In the genomic region with DNA sequence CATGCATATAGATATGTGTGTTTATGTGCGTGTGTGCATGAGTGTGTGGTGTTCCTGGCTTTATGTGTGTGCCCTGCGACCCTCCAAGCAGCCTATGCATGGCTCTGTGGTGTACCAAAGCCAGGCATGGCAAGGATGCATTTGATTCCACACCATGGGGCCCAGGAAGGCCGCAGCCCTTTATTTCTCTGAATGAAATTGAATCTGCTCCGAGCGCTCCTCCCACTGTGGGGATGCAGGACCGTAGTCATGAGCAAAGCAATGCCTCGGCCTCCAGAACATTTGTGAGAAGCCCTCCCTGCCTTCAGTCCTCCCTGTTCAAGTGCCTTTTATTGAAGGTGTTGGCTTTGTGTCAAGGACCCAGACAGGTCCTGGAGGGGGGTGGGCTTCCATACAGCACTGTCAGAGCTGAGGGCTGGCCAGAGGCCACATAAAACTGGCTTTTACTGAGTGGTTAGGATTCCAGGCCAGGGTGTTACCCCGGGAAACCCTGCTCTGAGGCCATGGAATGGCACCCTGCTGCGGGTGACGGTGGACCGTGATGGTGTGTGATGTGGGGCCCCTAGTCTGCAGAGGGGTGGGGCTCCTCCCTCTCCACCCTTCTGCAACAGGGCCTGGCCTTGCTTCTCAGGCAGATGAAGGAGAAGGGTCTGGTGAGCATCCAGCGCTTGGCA, we compare ENCODE assay signal across 38 cellular contexts. TPM values are rescaled to one million over a fixed set of nuclear protein-coding genes. Genes with fewer than 3 reads are reported as not detected.
DNase-seq lines count a peak whose midpoint lies in the region; ATAC-seq, FAIRE-seq and TF ChIP-seq lines count a peak whose summit lies in the region.
"Had no signal": no experiment of that assay in that cellular context is flagged by ENCODE, and none has a peak within 500 bp of the region (broad histone marks: within the 10 kb centered on the region; RNA-seq: fewer than 3 reads in every experiment).

No MANE protein-coding gene starts in this region.

- no peak overlapping the region for H3K4me3 ChIP-seq in heart left ventricle
- no peak overlapping the region for H3K4me3 ChIP-seq in astrocyte (ENCODE audit: insufficient read depth, low read depth, low read length)
- H3K4me3 ChIP-seq in foreskin fibroblast (ENCODE audit: low read depth in 1 of 2, low read length in 2 of 2), result no peak overlapping the region
- H3K4me3 ChIP-seq: lower lobe of right lung, SK-N-MC, vagina had no signal

- intact Hi-C loops in Right ventricle myocardium inferior (cut with DNase I), result no loop called here
- intact Hi-C loops in heart left ventricle (cut with DNase I), result no loop called here

- H4K20me1 ChIP-seq in astrocyte (ENCODE audit: insufficient read depth, low read length), result no peaks in the 10 kb centered on the region

- ATAC-seq in Right ventricle myocardium inferior (no peak), heart left ventricle (no peak), HG03520 (IDR thresholded peaks at IDR 0.05; ENCODE audit: unreplicated experiment) (no peak)
- no peak for ATAC-seq in stimulated activated effector memory CD8-positive, alpha-beta T cell treated with anti-CD3 and anti-CD28 coated beads, Interleukin-12 subunit alpha, Interleukin-12 subunit beta, amount 100 ng/mL, for 72 hours
- ATAC-seq: lower lobe of right lung; right cardiac atrium; stimulated activated naive B cell treated with anti-CD40 and anti-IgM and Interleukin-4, amounts not matched to agents 10 μg/mL and 1 μg/mL and 100 μg/mL, for 72 hours had no signal

- no peak overlapping the region for H3K27ac Mint-ChIP-seq in astrocyte (ENCODE audit: unreplicated experiment)
- peak overlapping the region; percentile 98 for H3K27ac Mint-ChIP-seq in stimulated activated effector memory CD8-positive, alpha-beta T cell treated with anti-CD3 and anti-CD28 coated beads, Interleukin-12 subunit alpha, Interleukin-12 subunit beta, amount 100 ng/mL, for 72 hours
- H3K27ac Mint-ChIP-seq: activated CD4-positive, alpha-beta memory T cell treated with anti-CD3 and anti-CD28 coated beads for 36 hours; activated naive CD8-positive, alpha-beta T cell treated with anti-CD3 and anti-CD28 coated beads for 36 hours; stimulated activated naive B cell treated with anti-CD40 and anti-IgM and Interleukin-4, amounts not matched to agents 10 μg/mL and 1 μg/mL and 100 μg/mL, for 72 hours had no signal

- H3K9me3 ChIP-seq in heart left ventricle (no peaks in the 10 kb centered on the region), astrocyte (ENCODE audit: insufficient read depth, low read depth, low read length) (no peaks in the 10 kb centered on the region)
- H3K9me3 ChIP-seq: Caco-2, lower lobe of right lung, vagina had no signal

- TF ChIP-seq CTCF in heart left ventricle (IDR thresholded peaks at IDR 0.05) (no peak), astrocyte (IDR thresholded peaks at IDR 0.05; ENCODE audit: insufficient read depth, low read depth, low read length) (no peak), foreskin fibroblast (IDR thresholded peaks at IDR 0.05; ENCODE audit: low read depth, low read length) (no peak)

- H3K4me1 ChIP-seq in heart left ventricle (peaks cover 0 to 9% (median 0%) of the 10 kb centered on the region in 12 donors), astrocyte (ENCODE audit: insufficient read depth, low read length) (peaks cover 5% of the 10 kb centered on the region)
- H3K4me1 ChIP-seq: Caco-2, lower lobe of right lung, vagina had no signal

- H3K9ac ChIP-seq in astrocyte (ENCODE audit: low read length), result no peak overlapping the region

- H3K4me2 ChIP-seq in astrocyte (ENCODE audit: low read length), result peak overlapping the region; percentile 24

- no peaks in the 10 kb centered on the region for H3K79me2 ChIP-seq in astrocyte (ENCODE audit: insufficient read depth, low read length)

- whole genome bisulfite sequencing in heart left ventricle, 4 donors, result 80 to 84% (median 81%) methylated on average over 12 of the region's 12 CpGs

- peaks cover 6% of the 10 kb centered on the region for H3K36me3 Mint-ChIP-seq in astrocyte (ENCODE audit: low read depth, unreplicated experiment)
- H3K36me3 Mint-ChIP-seq in stimulated activated effector memory CD8-positive, alpha-beta T cell treated with anti-CD3 and anti-CD28 coated beads, Interleukin-12 subunit alpha, Interleukin-12 subunit beta, amount 100 ng/mL, for 72 hours, result peaks cover 5% of the 10 kb centered on the region
- H3K36me3 Mint-ChIP-seq: activated naive CD8-positive, alpha-beta T cell treated with anti-CD3 and anti-CD28 coated beads for 36 hours; stimulated activated naive B cell treated with anti-CD40 and anti-IgM and Interleukin-4, amounts not matched to agents 10 μg/mL and 1 μg/mL and 100 μg/mL, for 72 hours had no signal

- no peaks in the 10 kb centered on the region for H3K4me1 Mint-ChIP-seq in astrocyte (ENCODE audit: low read depth, unreplicated experiment)
- H3K4me1 Mint-ChIP-seq in stimulated activated effector memory CD8-positive, alpha-beta T cell treated with anti-CD3 and anti-CD28 coated beads, Interleukin-12 subunit alpha, Interleukin-12 subunit beta, amount 100 ng/mL, for 72 hours, result peaks cover 31% of the 10 kb centered on the region
- H3K4me1 Mint-ChIP-seq: stimulated activated naive B cell treated with anti-CD40 and anti-IgM and Interleukin-4, amounts not matched to agents 10 μg/mL and 1 μg/mL and 100 μg/mL, for 72 hours had no signal

- H3K27me3 Mint-ChIP-seq in astrocyte (ENCODE audit: low read depth, unreplicated experiment), result peaks cover 51% of the 10 kb centered on the region
- H3K27me3 Mint-ChIP-seq: activated CD4-positive, alpha-beta memory T cell treated with anti-CD3 and anti-CD28 coated beads for 36 hours; activated naive CD8-positive, alpha-beta T cell treated with anti-CD3 and anti-CD28 coated beads for 36 hours; stimulated activated naive B cell treated with anti-CD40 and anti-IgM and Interleukin-4, amounts not matched to agents 10 μg/mL and 1 μg/mL and 100 μg/mL, for 72 hours had no signal

- no peak for FAIRE-seq in astrocyte (lab: Jason Lieb, UNC)
- FAIRE-seq: GM18507, TTC549 had no signal

- H3K36me3 ChIP-seq in heart left ventricle (no peaks in the 10 kb centered on the region), astrocyte (ENCODE audit: insufficient read depth, low read length) (no peaks in the 10 kb centered on the region)
- H3K36me3 ChIP-seq: lower lobe of right lung, vagina had no signal

- H3K27ac ChIP-seq in heart left ventricle (no peak overlapping the region), astrocyte (ENCODE audit: low read depth, low read length) (no peak overlapping the region)
- H3K27ac ChIP-seq: 22Rv1, epithelial cell of prostate, lower lobe of right lung, SK-N-MC, vagina had no signal

- H3K4me3 Mint-ChIP-seq in astrocyte (ENCODE audit: unreplicated experiment), result no peak overlapping the region
- H3K4me3 Mint-ChIP-seq in stimulated activated effector memory CD8-positive, alpha-beta T cell treated with anti-CD3 and anti-CD28 coated beads, Interleukin-12 subunit alpha, Interleukin-12 subunit beta, amount 100 ng/mL, for 72 hours, result no peak overlapping the region
- H3K4me3 Mint-ChIP-seq: activated CD4-positive, alpha-beta memory T cell treated with anti-CD3 and anti-CD28 coated beads for 36 hours; activated naive CD8-positive, alpha-beta T cell treated with anti-CD3 and anti-CD28 coated beads for 36 hours; stimulated activated naive B cell treated with anti-CD40 and anti-IgM and Interleukin-4, amounts not matched to agents 10 μg/mL and 1 μg/mL and 100 μg/mL, for 72 hours had no signal

- peak; percentile 26 for DNase-seq in Right ventricle myocardium inferior (ENCODE audit: missing footprints)
- no peak for DNase-seq in heart left ventricle
- DNase-seq in astrocyte (ENCODE audit: low read depth), result peak; percentile 46
- peak; percentile 68 for DNase-seq in islet precursor cell
- DNase-seq in stimulated activated effector memory CD8-positive, alpha-beta T cell treated with anti-CD3 and anti-CD28 coated beads, Interleukin-12 subunit alpha, Interleukin-12 subunit beta, amount 100 ng/mL, for 72 hours (ENCODE audit: low spot score in 2 of 2), result no peak
- DNase-seq in COLO668 (lab: John Stamatoyannopoulos, UW; ENCODE audit: unreplicated experiment), result no peak
- DNase-seq in foreskin fibroblast, result no peak
- DNase-seq: activated CD4-positive, alpha-beta memory T cell treated with anti-CD3 and anti-CD28 coated beads for 36 hours; activated CD8-positive, alpha-beta memory T cell treated with anti-CD3 and anti-CD28 coated beads, Interleukin-2, amount 50 U/mL, for 4 hours; activated effector memory CD4-positive, alpha-beta T cell treated with Interleukin-2 at 50 U/mL for 16 hours; activated naive CD8-positive, alpha-beta T cell treated with anti-CD3 and anti-CD28 coated beads for 36 hours; Caco-2; cerebellar nuclear complex; DMS79; effector CD4-positive, alpha-beta T cell; HCEC 1CT; KBM-7; kidney glomerular epithelial cell; lower lobe of right lung; MM.1S; NCI-H1417; NCI-H2081; NCI-H446; right cardiac atrium; stimulated activated CD4-positive, alpha-beta T cell treated with anti-CD3 and anti-CD28 coated beads, Interleukin-4, amount 100 ng/mL, for 4 hours; stimulated activated naive B cell treated with anti-CD40 and anti-IgM and Interleukin-4, amounts not matched to agents 10 μg/mL and 1 μg/mL and 100 μg/mL, for 72 hours had no signal

- H2AFZ ChIP-seq in astrocyte (ENCODE audit: low read depth, low read length), result no peak overlapping the region

- no peak for TF ChIP-seq POLR2A in heart left ventricle (IDR thresholded peaks at IDR 0.05)

- no peaks in the 10 kb centered on the region for H3K27me3 ChIP-seq in heart left ventricle
- no peaks in the 10 kb centered on the region for H3K27me3 ChIP-seq in astrocyte (ENCODE audit: insufficient read depth, low read length)
- H3K27me3 ChIP-seq: vagina had no signal

- peaks cover 3% of the 10 kb centered on the region for H3K9me3 Mint-ChIP-seq in astrocyte (ENCODE audit: unreplicated experiment)
- no peaks in the 10 kb centered on the region for H3K9me3 Mint-ChIP-seq in stimulated activated effector memory CD8-positive, alpha-beta T cell treated with anti-CD3 and anti-CD28 coated beads, Interleukin-12 subunit alpha, Interleukin-12 subunit beta, amount 100 ng/mL, for 72 hours
- H3K9me3 Mint-ChIP-seq: activated CD4-positive, alpha-beta memory T cell treated with anti-CD3 and anti-CD28 coated beads for 36 hours; activated naive CD8-positive, alpha-beta T cell treated with anti-CD3 and anti-CD28 coated beads for 36 hours; stimulated activated naive B cell treated with anti-CD40 and anti-IgM and Interleukin-4, amounts not matched to agents 10 μg/mL and 1 μg/mL and 100 μg/mL, for 72 hours had no signal

RNA-seq across cellular contexts. Expression of a gene that starts 41.5 kb away (rescaled TPM):
- total RNA-seq in Right ventricle myocardium inferior (38.0 TPM), heart left ventricle (10 to 100 TPM in 3 of 9 donors, 1 to 10 TPM in 5, under 1 TPM in 1; 0.24 to 23.5 (median 6.2) TPM), astrocyte (0.38 and 0.73 TPM in 2 replicates)
- polyA plus RNA-seq in heart left ventricle, result 10 to 100 TPM in 1 of 2 donors, 1 to 10 TPM in 1; 5.5 to 23.9 TPM
- total RNA-seq: RPMI7951 had no signal

RNA-seq across cellular contexts. Expression of a gene that starts 51.7 kb away (rescaled TPM):
- total RNA-seq in Right ventricle myocardium inferior, result 0.51 TPM
- total RNA-seq in heart left ventricle, result 1 to 10 TPM in 4 of 9 donors, under 1 TPM in 5; 0.61 to 2.4 (median 0.87) TPM
- 1 to 10 TPM in 1 of 2 donors, under 1 TPM in 1; 0.10 to 1.6 TPM for polyA plus RNA-seq in heart left ventricle
- not detected in 2 replicates for total RNA-seq in astrocyte
- total RNA-seq: activated CD4-positive, alpha-beta memory T cell treated with anti-CD3 and anti-CD28 coated beads for 36 hours; activated naive CD8-positive, alpha-beta T cell treated with anti-CD3 and anti-CD28 coated beads for 36 hours; aorta; Caco-2; mucosa of gallbladder; RPMI7951; T-helper 1 cell treated with Interleukin-12 subunit alpha and Interleukin-12 subunit beta and Interleukin-4 antibody, amounts not matched to agents 30 ng/mL and 1 ng/mL, for 36 hours; vagina had no signal
- polyA plus RNA-seq: neural cell had no signal

Comparison
In these comparisons a context has a peak if more than half of its experiments do, and no peak if none do; other contexts are left out.
1. DNase-seq: peak in Right ventricle myocardium inferior (single experiment), astrocyte (single experiment) and islet precursor cell (single experiment); none in heart left ventricle (0 of 5), stimulated activated effector memory CD8-positive, alpha-beta T cell treated with anti-CD3 and anti-CD28 coated beads, Interleukin-12 subunit alpha, Interleukin-12 subunit beta, amount 100 ng/mL, for 72 hours (0 of 2), COLO668 (single experiment) and foreskin fibroblast (0 of 2).